12 cellular contexts compared by ENCODE assay signal in genomic region chr10:78510566-78511323, GRCh38.
DNase-seq lines count a peak whose midpoint lies in the region; ATAC-seq and TF ChIP-seq lines count a peak whose summit lies in the region.
"Had no signal": no experiment of that assay in that cellular context is flagged by ENCODE, and none has a peak within 500 bp of the region (broad histone marks: within the 10 kb centered on the region; RNA-seq: fewer than 3 reads in every experiment).

No MANE protein-coding gene starts in this region.

- intact Hi-C loops in activated CD4-positive, alpha-beta memory T cell treated with anti-CD3 and anti-CD28 coated beads for 36 hours (cut with micrococcal nuclease): no loop called here

- H3K27ac ChIP-seq in WERI-Rb-1 (peak overlapping the region; percentile 78), lung (ENCODE audit: low read depth in 1 of 2, low read length in 1 of 2) (peak overlapping the region in 1 of 2 donors; percentile 67), stomach smooth muscle (ENCODE audit: low read length) (peak overlapping the region; percentile 66)

- H3K27me3 Mint-ChIP-seq in activated CD4-positive, alpha-beta memory T cell treated with anti-CD3 and anti-CD28 coated beads for 36 hours: peaks cover 2% of the 10 kb centered on the region
- peaks cover 1% of the 10 kb centered on the region for H3K27me3 Mint-ChIP-seq in activated CD4-positive, alpha-beta memory T cell treated with anti-CD3 and anti-CD28 coated beads, Interleukin-2, amount 10 ng/mL, durations not matched to agents 7 days and 5 days
- H3K27me3 Mint-ChIP-seq in stimulated activated memory B cell treated with anti-CD40 and anti-IgM and Interleukin-4, amounts not matched to agents 10 μg/mL and 1 μg/mL and 100 μg/mL, for 72 hours: peaks cover 21% of the 10 kb centered on the region

- no peaks in the 10 kb centered on the region for H3K36me3 ChIP-seq in WERI-Rb-1
- no peaks in the 10 kb centered on the region for H3K36me3 ChIP-seq in lung (ENCODE audit: control insufficient read depth in 2 of 2, insufficient read depth in 2 of 2, low read length in 2 of 2)
- no peaks in the 10 kb centered on the region for H3K36me3 ChIP-seq in stomach smooth muscle (ENCODE audit: control insufficient read depth in 2 of 2, insufficient read depth in 2 of 2, low read length in 2 of 2)

- no peak for ATAC-seq in lung (ENCODE audit: insufficient read depth, low FRiP score)
- ATAC-seq in stimulated activated memory B cell treated with anti-CD40 and anti-IgM and Interleukin-4, amounts not matched to agents 10 μg/mL and 1 μg/mL and 100 μg/mL, for 72 hours: no peak

- H3K9me3 Mint-ChIP-seq in activated CD4-positive, alpha-beta memory T cell treated with anti-CD3 and anti-CD28 coated beads for 36 hours: no peaks in the 10 kb centered on the region
- H3K9me3 Mint-ChIP-seq in activated CD4-positive, alpha-beta memory T cell treated with anti-CD3 and anti-CD28 coated beads, Interleukin-2, amount 10 ng/mL, durations not matched to agents 7 days and 5 days: peaks cover 3% of the 10 kb centered on the region
- H3K9me3 Mint-ChIP-seq in stimulated activated memory B cell treated with anti-CD40 and anti-IgM and Interleukin-4, amounts not matched to agents 10 μg/mL and 1 μg/mL and 100 μg/mL, for 72 hours: no peaks in the 10 kb centered on the region

- peak; percentile 24 for DNase-seq in activated CD4-positive, alpha-beta memory T cell treated with anti-CD3 and anti-CD28 coated beads for 36 hours
- DNase-seq in activated CD4-positive, alpha-beta memory T cell treated with anti-CD3 and anti-CD28 coated beads, Interleukin-2, amount 10 ng/mL, durations not matched to agents 7 days and 5 days: no peak
- peak; percentile 83 for DNase-seq in WERI-Rb-1
- DNase-seq in lung (ENCODE audit: low spot score): peak; percentile 27
- DNase-seq in middle frontal gyrus (ENCODE audit: extremely low spot score, low spot score): no peak
- no peak for DNase-seq in DMS79 treated with DMSO at 0.1 percent for 48 hours (lab: John Stamatoyannopoulos, UW)
- DNase-seq: ACHN; effector CD8-positive, alpha-beta T cell; NCI-H1436 treated with DMSO at 0.1 percent for 48 hours; T-helper 9 cell had no signal

- TF ChIP-seq CTCF in WERI-Rb-1 (IDR thresholded peaks at IDR 0.05; ENCODE audit: low read depth, low read length) (peak; percentile 14; the same call in 1 of the 2 replicates), lung (IDR thresholded peaks at IDR 0.05; ENCODE audit: control extremely low read depth, extremely low read depth) (no peak)

- H3K27me3 ChIP-seq in WERI-Rb-1 (ENCODE audit: insufficient read depth, low read depth, severe bottlenecking) (no peaks in the 10 kb centered on the region), lung (ENCODE audit: control insufficient read depth, insufficient read depth) (no peaks in the 10 kb centered on the region), stomach smooth muscle (ENCODE audit: control insufficient read depth in 1 of 2, insufficient read depth in 2 of 2, low read length in 2 of 2) (no peaks in the 10 kb centered on the region)

- CTCF ChIA-PET in activated CD4-positive, alpha-beta memory T cell treated with anti-CD3 and anti-CD28 coated beads for 36 hours (lab: Charles Lee): no interaction called here
- CTCF ChIA-PET in activated CD4-positive, alpha-beta memory T cell treated with anti-CD3 and anti-CD28 coated beads, Interleukin-2, amount 10 ng/mL, durations not matched to agents 7 days and 5 days (lab: Charles Lee): no interaction called here

- no peaks in the 10 kb centered on the region for H3K4me1 ChIP-seq in lung (ENCODE audit: control insufficient read depth in 2 of 2, insufficient read depth in 2 of 2, low read length in 2 of 2)
- peaks cover 80% of the 10 kb centered on the region for H3K4me1 ChIP-seq in stomach smooth muscle (ENCODE audit: control insufficient read depth, insufficient read depth, low read length)

- H3K9me3 ChIP-seq in WERI-Rb-1 (ENCODE audit: severe bottlenecking) (no peaks in the 10 kb centered on the region), lung (ENCODE audit: control insufficient read depth in 2 of 2, insufficient read depth in 1 of 2, low read length in 1 of 2) (peaks cover 0 to 2% of the 10 kb centered on the region in 2 donors), stomach smooth muscle (ENCODE audit: control insufficient read depth in 2 of 2, low read length in 2 of 2) (peaks cover 0 to 2% of the 10 kb centered on the region in 2 donors)

- no peak overlapping the region for H3K27ac Mint-ChIP-seq in activated CD4-positive, alpha-beta memory T cell treated with anti-CD3 and anti-CD28 coated beads for 36 hours
- no peak overlapping the region for H3K27ac Mint-ChIP-seq in activated CD4-positive, alpha-beta memory T cell treated with anti-CD3 and anti-CD28 coated beads, Interleukin-2, amount 10 ng/mL, durations not matched to agents 7 days and 5 days
- H3K27ac Mint-ChIP-seq in stimulated activated memory B cell treated with anti-CD40 and anti-IgM and Interleukin-4, amounts not matched to agents 10 μg/mL and 1 μg/mL and 100 μg/mL, for 72 hours: no peak overlapping the region

- no peaks in the 10 kb centered on the region for H3K4me1 Mint-ChIP-seq in activated CD4-positive, alpha-beta memory T cell treated with anti-CD3 and anti-CD28 coated beads for 36 hours (ENCODE audit: low read depth)
- no peaks in the 10 kb centered on the region for H3K4me1 Mint-ChIP-seq in activated CD4-positive, alpha-beta memory T cell treated with anti-CD3 and anti-CD28 coated beads, Interleukin-2, amount 10 ng/mL, durations not matched to agents 7 days and 5 days
- no peaks in the 10 kb centered on the region for H3K4me1 Mint-ChIP-seq in stimulated activated memory B cell treated with anti-CD40 and anti-IgM and Interleukin-4, amounts not matched to agents 10 μg/mL and 1 μg/mL and 100 μg/mL, for 72 hours

- 78 to 90% methylated on average over 12 of the region's 12 CpGs for WGBS in lung, 2 donors

- peak overlapping the region in 1 of 2 donors; percentile 13 for H3K9ac ChIP-seq in stomach smooth muscle (ENCODE audit: low read length in 2 of 2)

- H3K36me3 Mint-ChIP-seq in activated CD4-positive, alpha-beta memory T cell treated with anti-CD3 and anti-CD28 coated beads for 36 hours: no peaks in the 10 kb centered on the region
- H3K36me3 Mint-ChIP-seq in activated CD4-positive, alpha-beta memory T cell treated with anti-CD3 and anti-CD28 coated beads, Interleukin-2, amount 10 ng/mL, durations not matched to agents 7 days and 5 days (ENCODE audit: low read depth): no peaks in the 10 kb centered on the region
- H3K36me3 Mint-ChIP-seq in stimulated activated memory B cell treated with anti-CD40 and anti-IgM and Interleukin-4, amounts not matched to agents 10 μg/mL and 1 μg/mL and 100 μg/mL, for 72 hours: no peaks in the 10 kb centered on the region

- POLR2A ChIA-PET in activated CD4-positive, alpha-beta memory T cell treated with anti-CD3 and anti-CD28 coated beads for 36 hours (lab: Charles Lee): no interaction called here
- POLR2A ChIA-PET in activated CD4-positive, alpha-beta memory T cell treated with anti-CD3 and anti-CD28 coated beads, Interleukin-2, amount 10 ng/mL, durations not matched to agents 7 days and 5 days (lab: Charles Lee): no interaction called here

- H3K4me3 ChIP-seq in WERI-Rb-1 (ENCODE audit: low read depth, low read length) (no peak overlapping the region), lung (no peak overlapping the region), stomach smooth muscle (ENCODE audit: low read length in 2 of 2) (no peak overlapping the region)

- H3K4me3 Mint-ChIP-seq in activated CD4-positive, alpha-beta memory T cell treated with anti-CD3 and anti-CD28 coated beads for 36 hours: no peak overlapping the region
- no peak overlapping the region for H3K4me3 Mint-ChIP-seq in activated CD4-positive, alpha-beta memory T cell treated with anti-CD3 and anti-CD28 coated beads, Interleukin-2, amount 10 ng/mL, durations not matched to agents 7 days and 5 days
- no peak overlapping the region for H3K4me3 Mint-ChIP-seq in stimulated activated memory B cell treated with anti-CD40 and anti-IgM and Interleukin-4, amounts not matched to agents 10 μg/mL and 1 μg/mL and 100 μg/mL, for 72 hours

Comparison
In these comparisons a context has a peak if more than half of its experiments do, and no peak if none do; other contexts are left out.
1. DNase-seq: peak in activated CD4-positive, alpha-beta memory T cell treated with anti-CD3 and anti-CD28 coated beads for 36 hours (single experiment), WERI-Rb-1 (single experiment) and lung (single experiment); none in activated CD4-positive, alpha-beta memory T cell treated with anti-CD3 and anti-CD28 coated beads, Interleukin-2, amount 10 ng/mL, durations not matched to agents 7 days and 5 days (single experiment), middle frontal gyrus (single experiment) and DMS79 treated with DMSO at 0.1 percent for 48 hours (single experiment).